In the genomic region with DNA sequence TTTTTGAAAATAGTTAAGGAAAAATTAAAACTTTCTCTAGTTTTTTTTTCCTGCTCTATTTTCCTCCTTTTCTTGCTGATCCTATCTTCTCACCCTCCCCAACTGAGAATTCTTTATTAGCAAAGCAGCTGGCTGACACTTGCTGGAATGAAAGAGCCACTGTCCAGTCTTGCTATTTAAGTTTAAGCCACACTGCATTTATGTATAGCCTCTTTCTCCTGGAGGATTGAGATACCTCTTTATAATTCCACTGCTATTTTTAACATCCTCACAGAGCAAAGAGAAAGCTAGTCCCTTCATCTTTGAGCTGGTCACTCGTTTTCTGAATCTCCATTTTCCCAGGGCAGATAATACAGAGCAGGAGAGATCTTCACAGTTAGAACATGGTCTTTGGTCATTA, we compare ENCODE assay signal across 18 cellular contexts.
"Had no signal": no experiment of that assay in that cellular context is flagged by ENCODE, and none has a peak within 500 bp of the region (broad histone marks: within the 10 kb centered on the region; RNA-seq: fewer than 3 reads in every experiment).

No MANE protein-coding gene starts in this region.

- H3K36me3 ChIP-seq: adrenal gland, colonic mucosa, esophagus muscularis mucosa, neutrophil, tibial artery, uterus had no signal

- H3K27me3 ChIP-seq: adrenal gland, colonic mucosa, esophagus muscularis mucosa, neutrophil, tibial artery, uterus had no signal

- ATAC-seq: activated CD8-positive, alpha-beta T cell treated with anti-CD3 and anti-CD28 coated beads for 36 hours; activated T-cell treated with anti-CD3 and anti-CD28 coated beads, Interleukin-2, amount 50 U/mL, for 4 hours; left ventricle myocardium superior; WTC11 had no signal

- H3K4me3 Mint-ChIP-seq: activated CD8-positive, alpha-beta T cell treated with anti-CD3 and anti-CD28 coated beads for 36 hours; activated naive CD4-positive, alpha-beta T cell treated with anti-CD3 and anti-CD28 coated beads, Interleukin-2, amount 50 U/mL, for 24 hours; activated T-cell treated with anti-CD3 and anti-CD28 coated beads, Interleukin-2, amount 50 U/mL, for 4 hours; WTC11 had no signal

- H3K27ac ChIP-seq: adrenal gland, colonic mucosa, esophagus muscularis mucosa, neutrophil, tibial artery, uterus had no signal

- H3K9me3 ChIP-seq: adrenal gland, colonic mucosa, esophagus muscularis mucosa, neutrophil, tibial artery, uterus had no signal

- H3K4me1 ChIP-seq: adrenal gland, colonic mucosa, esophagus muscularis mucosa, tibial artery, uterus had no signal

- DNase-seq: activated CD4-positive, alpha-beta T cell treated with anti-CD3 and anti-CD28 coated beads for 4 hours; activated CD8-positive, alpha-beta T cell treated with anti-CD3 and anti-CD28 coated beads for 36 hours; activated T-cell treated with anti-CD3 and anti-CD28 coated beads, Interleukin-2, amount 50 U/mL, for 4 hours; adrenal gland; colonic mucosa; effector CD4-positive, alpha-beta T cell; kidney glomerular epithelial cell; left ventricle myocardium superior; mesendoderm; stimulated activated CD4-positive, alpha-beta T cell treated with anti-CD3 and anti-CD28 coated beads, Interleukin-1b, Interleukin-23, amount 100 ng/mL, for 48 hours; T-helper 2 cell; tibial artery; uterus had no signal

- H3K27ac Mint-ChIP-seq: activated CD8-positive, alpha-beta T cell treated with anti-CD3 and anti-CD28 coated beads for 36 hours; activated naive CD4-positive, alpha-beta T cell treated with anti-CD3 and anti-CD28 coated beads, Interleukin-2, amount 50 U/mL, for 24 hours; progenitor cell of endocrine pancreas; WTC11 had no signal

- H3K27me3 Mint-ChIP-seq: activated CD8-positive, alpha-beta T cell treated with anti-CD3 and anti-CD28 coated beads for 36 hours; activated naive CD4-positive, alpha-beta T cell treated with anti-CD3 and anti-CD28 coated beads, Interleukin-2, amount 50 U/mL, for 24 hours; progenitor cell of endocrine pancreas had no signal

- H3K9me3 Mint-ChIP-seq: activated CD8-positive, alpha-beta T cell treated with anti-CD3 and anti-CD28 coated beads for 36 hours; activated naive CD4-positive, alpha-beta T cell treated with anti-CD3 and anti-CD28 coated beads, Interleukin-2, amount 50 U/mL, for 24 hours; activated T-cell treated with anti-CD3 and anti-CD28 coated beads, Interleukin-2, amount 50 U/mL, for 4 hours; WTC11 had no signal

- H3K36me3 Mint-ChIP-seq: activated naive CD4-positive, alpha-beta T cell treated with anti-CD3 and anti-CD28 coated beads, Interleukin-2, amount 50 U/mL, for 24 hours; WTC11 had no signal

- H3K4me3 ChIP-seq: adrenal gland, colonic mucosa, esophagus muscularis mucosa, tibial artery, uterus had no signal
